Comparison of ENCODE assay signal across 1 cellular context in genomic region chr4:150547154-150547838, GRCh38.
TF ChIP-seq lines count a peak whose summit lies in the region.

No MANE protein-coding gene starts in this region.

TF ChIP-seq in K562, 482 proteins besides CTCF, POLR2A, EP300 and RAD21 (continued from another document):
- TF ChIP-seq, protein P1, sequence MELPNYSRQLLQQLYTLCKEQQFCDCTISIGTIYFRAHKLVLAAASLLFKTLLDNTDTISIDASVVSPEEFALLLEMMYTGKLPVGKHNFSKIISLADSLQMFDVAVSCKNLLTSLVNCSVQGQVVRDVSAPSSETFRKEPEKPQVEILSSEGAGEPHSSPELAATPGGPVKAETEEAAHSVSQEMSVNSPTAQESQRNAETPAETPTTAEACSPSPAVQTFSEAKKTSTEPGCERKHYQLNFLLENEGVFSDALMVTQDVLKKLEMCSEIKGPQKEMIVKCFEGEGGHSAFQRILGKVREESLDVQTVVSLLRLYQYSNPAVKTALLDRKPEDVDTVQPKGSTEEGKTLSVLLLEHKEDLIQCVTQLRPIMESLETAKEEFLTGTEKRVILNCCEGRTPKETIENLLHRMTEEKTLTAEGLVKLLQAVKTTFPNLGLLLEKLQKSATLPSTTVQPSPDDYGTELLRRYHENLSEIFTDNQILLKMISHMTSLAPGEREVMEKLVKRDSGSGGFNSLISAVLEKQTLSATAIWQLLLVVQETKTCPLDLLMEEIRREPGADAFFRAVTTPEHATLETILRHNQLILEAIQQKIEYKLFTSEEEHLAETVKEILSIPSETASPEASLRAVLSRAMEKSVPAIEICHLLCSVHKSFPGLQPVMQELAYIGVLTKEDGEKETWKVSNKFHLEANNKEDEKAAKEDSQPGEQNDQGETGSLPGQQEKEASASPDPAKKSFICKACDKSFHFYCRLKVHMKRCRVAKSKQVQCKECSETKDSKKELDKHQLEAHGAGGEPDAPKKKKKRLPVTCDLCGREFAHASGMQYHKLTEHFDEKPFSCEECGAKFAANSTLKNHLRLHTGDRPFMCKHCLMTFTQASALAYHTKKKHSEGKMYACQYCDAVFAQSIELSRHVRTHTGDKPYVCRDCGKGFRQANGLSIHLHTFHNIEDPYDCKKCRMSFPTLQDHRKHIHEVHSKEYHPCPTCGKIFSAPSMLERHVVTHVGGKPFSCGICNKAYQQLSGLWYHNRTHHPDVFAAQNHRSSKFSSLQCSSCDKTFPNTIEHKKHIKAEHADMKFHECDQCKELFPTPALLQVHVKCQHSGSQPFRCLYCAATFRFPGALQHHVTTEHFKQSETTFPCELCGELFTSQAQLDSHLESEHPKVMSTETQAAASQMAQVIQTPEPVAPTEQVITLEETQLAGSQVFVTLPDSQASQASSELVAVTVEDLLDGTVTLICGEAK (IDR thresholded peaks at IDR 0.05): 0 out of 2 replicates have a peak, but pooled peaks have one; percentile 8
- TF ChIP-seq, protein P1 (CRISPR knock-in tag; IDR thresholded peaks at IDR 0.05): no peak
